ENCODE assay signal across 18 cellular contexts in genomic region chr3:111913163-111913763, GRCh38.
"Had no signal": no experiment of that assay in that cellular context is flagged by ENCODE, and none has a peak within 500 bp of the region (broad histone marks: within the 10 kb centered on the region; RNA-seq: fewer than 3 reads in every experiment).

No MANE protein-coding gene starts in this region.

- H3K27me3 ChIP-seq: right atrium auricular region, suprapubic skin, transverse colon, vagina had no signal

- DNase-seq: activated CD4-positive, alpha-beta T cell treated with anti-CD3 and anti-CD28 coated beads, Interleukin-2, amount 10 ng/mL, durations not matched to agents 24 days and 14 days; activated CD8-positive, alpha-beta T cell treated with anti-CD3 and anti-CD28 coated beads, Interleukin-2, amount 10 ng/mL, durations not matched to agents 7 days and 5 days; activated naive CD4-positive, alpha-beta T cell treated with anti-CD3 and anti-CD28 coated beads for 36 hours; activated T-cell treated with anti-CD3 and anti-CD28 coated beads, Interleukin-2, amount 50 U/mL, for 4 hours; central memory CD4-positive, alpha-beta T cell; islet precursor cell; T-helper 1 cell; T-helper 9 cell; transverse colon had no signal

- H3K27ac Mint-ChIP-seq: activated CD4-positive, alpha-beta T cell treated with anti-CD3 and anti-CD28 coated beads, Interleukin-2, amount 10 ng/mL, durations not matched to agents 24 days and 14 days; activated CD8-positive, alpha-beta T cell treated with anti-CD3 and anti-CD28 coated beads, Interleukin-2, amount 10 ng/mL, durations not matched to agents 7 days and 5 days; activated naive CD4-positive, alpha-beta T cell treated with anti-CD3 and anti-CD28 coated beads for 36 hours; brain; stimulated activated naive CD8-positive, alpha-beta T cell treated with anti-CD3 and anti-CD28 coated beads, Interleukin-15, Interleukin-2, amounts not matched to agents 100 ng/mL and 50 ng/mL, for 24 hours had no signal

- H3K9me3 ChIP-seq: prostate gland, right atrium auricular region, suprapubic skin, transverse colon, vagina had no signal

- H3K36me3 ChIP-seq: prostate gland, transverse colon had no signal

- H3K27me3 Mint-ChIP-seq: brain; stimulated activated naive CD8-positive, alpha-beta T cell treated with anti-CD3 and anti-CD28 coated beads, Interleukin-15, Interleukin-2, amounts not matched to agents 100 ng/mL and 50 ng/mL, for 24 hours had no signal

- H3K9me3 Mint-ChIP-seq: activated CD4-positive, alpha-beta T cell treated with anti-CD3 and anti-CD28 coated beads, Interleukin-2, amount 10 ng/mL, durations not matched to agents 24 days and 14 days; activated naive CD4-positive, alpha-beta T cell treated with anti-CD3 and anti-CD28 coated beads for 36 hours; activated T-cell treated with anti-CD3 and anti-CD28 coated beads, Interleukin-2, amount 50 U/mL, for 4 hours; brain; stimulated activated naive CD8-positive, alpha-beta T cell treated with anti-CD3 and anti-CD28 coated beads, Interleukin-15, Interleukin-2, amounts not matched to agents 100 ng/mL and 50 ng/mL, for 24 hours had no signal

- H3K4me1 Mint-ChIP-seq: activated CD4-positive, alpha-beta T cell treated with anti-CD3 and anti-CD28 coated beads, Interleukin-2, amount 10 ng/mL, durations not matched to agents 24 days and 14 days had no signal

- H3K4me3 ChIP-seq: coronary artery, lung, prostate gland, right atrium auricular region, suprapubic skin, transverse colon, vagina had no signal

- H3K4me1 ChIP-seq: prostate gland had no signal

- H3K27ac ChIP-seq: coronary artery, prostate gland, right atrium auricular region, suprapubic skin, transverse colon, vagina had no signal

- H3K4me3 Mint-ChIP-seq: activated CD4-positive, alpha-beta T cell treated with anti-CD3 and anti-CD28 coated beads, Interleukin-2, amount 10 ng/mL, durations not matched to agents 24 days and 14 days; activated CD8-positive, alpha-beta T cell treated with anti-CD3 and anti-CD28 coated beads, Interleukin-2, amount 10 ng/mL, durations not matched to agents 7 days and 5 days; activated naive CD4-positive, alpha-beta T cell treated with anti-CD3 and anti-CD28 coated beads for 36 hours; activated T-cell treated with anti-CD3 and anti-CD28 coated beads, Interleukin-2, amount 50 U/mL, for 4 hours; brain; stimulated activated naive CD8-positive, alpha-beta T cell treated with anti-CD3 and anti-CD28 coated beads, Interleukin-15, Interleukin-2, amounts not matched to agents 100 ng/mL and 50 ng/mL, for 24 hours had no signal

- ATAC-seq: activated CD8-positive, alpha-beta T cell treated with anti-CD3 and anti-CD28 coated beads, Interleukin-2, amount 10 ng/mL, durations not matched to agents 7 days and 5 days; activated T-cell treated with anti-CD3 and anti-CD28 coated beads, Interleukin-2, amount 50 U/mL, for 4 hours; left lobe of liver had no signal
